26 cellular contexts compared by ENCODE assay signal in the genomic region with DNA sequence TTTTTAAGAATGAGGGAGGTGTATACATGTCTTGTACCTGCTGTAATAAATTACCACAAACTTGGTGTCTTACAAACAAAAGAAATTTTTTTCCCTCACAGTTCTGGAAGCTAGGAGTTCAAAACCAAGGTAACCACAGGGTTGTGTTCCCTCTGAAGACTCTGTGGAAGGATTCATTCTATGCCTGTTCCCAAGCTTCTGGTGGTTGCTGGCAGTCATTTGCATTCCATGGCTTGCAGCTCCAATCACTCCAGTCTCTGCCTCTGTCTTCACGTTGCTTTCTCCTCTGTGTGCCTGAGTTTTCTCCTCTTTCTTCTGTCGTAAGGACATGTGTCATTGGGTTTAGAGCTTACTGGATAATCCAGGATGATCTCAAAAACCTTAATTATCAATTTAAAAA. TPM values are rescaled to one million over a fixed set of nuclear protein-coding genes. Genes with fewer than 3 reads are reported as not detected.
DNase-seq lines count a peak whose midpoint lies in the region; ATAC-seq and TF ChIP-seq lines count a peak whose summit lies in the region.
"Had no signal": no experiment of that assay in that cellular context is flagged by ENCODE, and none has a peak within 500 bp of the region (broad histone marks: within the 10 kb centered on the region; RNA-seq: fewer than 3 reads in every experiment).

No MANE protein-coding gene starts in this region.

- no peaks in the 10 kb centered on the region for H3K9me3 ChIP-seq in CD8-positive, alpha-beta T cell (ENCODE audit: low read length)
- H3K9me3 ChIP-seq: HAP-1 had no signal

- no peak for TF ChIP-seq CTCF in AG10803 (conservative IDR thresholded peaks at IDR 0.05; ENCODE audit: low read length)
- no peak for TF ChIP-seq CTCF in CD8-positive, alpha-beta T cell (IDR thresholded peaks at IDR 0.05)

- peaks cover 8% of the 10 kb centered on the region for H3K27me3 Mint-ChIP-seq in CD8-positive, alpha-beta T cell (ENCODE audit: low read depth)

- ATAC-seq in GM18870 (IDR thresholded peaks at IDR 0.05; ENCODE audit: unreplicated experiment), result no peak
- no peak for ATAC-seq in CD8-positive, alpha-beta T cell
- no peak for ATAC-seq in HG03469 (IDR thresholded peaks at IDR 0.05; ENCODE audit: unreplicated experiment)
- ATAC-seq: HepG2, K562 had no signal

- no peak overlapping the region for H3K4me3 Mint-ChIP-seq in CD8-positive, alpha-beta T cell

- H3K9me3 Mint-ChIP-seq in CD8-positive, alpha-beta T cell, result no peaks in the 10 kb centered on the region

- DNase-seq in AG10803 (ENCODE audit: low read depth), result peak; percentile 25
- peak; percentile 25 for DNase-seq in H7
- DNase-seq in amniotic epithelial cell (ENCODE audit: low read depth), result peak; percentile 36
- peak; percentile 44 for DNase-seq in medulla oblongata (ENCODE audit: extremely low spot score)
- DNase-seq in NCI-H2081 treated with DMSO at 0.1 percent for 48 hours (lab: John Stamatoyannopoulos, UW), result no peak
- no peak for DNase-seq in CD8-positive, alpha-beta T cell
- DNase-seq: 8988T, DMS53, GF-D8, MM.1S, NCI-H1048, NCI-H1417 treated with DMSO at 0.1 percent for 48 hours, NCI-H187 treated with DMSO at 0.1 percent for 48 hours, NCI-H226, NCI-H510A treated with DMSO at 0.1 percent for 48 hours, NCI-H774, RPMI8226, SHP77 treated with DMSO at 0.1 percent for 48 hours had no signal

- H3K36me3 ChIP-seq in H7 (replicated peaks; ENCODE audit: control insufficient read depth, insufficient read depth, low read length), result no peaks in the 10 kb centered on the region
- H3K36me3 ChIP-seq in CD8-positive, alpha-beta T cell (ENCODE audit: insufficient read depth, low read length), result no peaks in the 10 kb centered on the region
- H3K36me3 ChIP-seq: HAP-1 had no signal

- H3K36me3 Mint-ChIP-seq in CD8-positive, alpha-beta T cell, result no peaks in the 10 kb centered on the region

- no peak overlapping the region for H3K4me3 ChIP-seq in AG10803 (ENCODE audit: low read length)
- H3K4me3 ChIP-seq in H7 (ENCODE audit: insufficient read depth, low read depth, low read length), result no peak overlapping the region
- no peak overlapping the region for H3K4me3 ChIP-seq in CD8-positive, alpha-beta T cell (ENCODE audit: low read depth, low read length)
- H3K4me3 ChIP-seq: HAP-1, K562, SK-N-MC had no signal

- H3K27ac ChIP-seq in CD8-positive, alpha-beta T cell (ENCODE audit: low read depth, low read length), result no peak overlapping the region
- H3K27ac ChIP-seq: C4-2B, HL-60, SK-N-MC had no signal

- POLR2A ChIA-PET in CD8-positive, alpha-beta T cell (lab: Charles Lee), result no interaction called here

- CTCF ChIA-PET in CD8-positive, alpha-beta T cell (lab: Charles Lee), result no interaction called here

- H3K27me3 ChIP-seq in H7 (ENCODE audit: control insufficient read depth, insufficient read depth, low read length), result peaks cover 1% of the 10 kb centered on the region; the same call in 1 of the 2 replicates
- no peaks in the 10 kb centered on the region for H3K27me3 ChIP-seq in CD8-positive, alpha-beta T cell (ENCODE audit: insufficient read depth, low read length)

- intact Hi-C loops in CD8-positive, alpha-beta T cell (cut with DNase I, micrococcal nuclease), result no loop called here

- no peaks in the 10 kb centered on the region for H3K4me1 ChIP-seq in CD8-positive, alpha-beta T cell (ENCODE audit: insufficient read depth, low read length)
- H3K4me1 ChIP-seq: HAP-1 had no signal

- H3K27ac Mint-ChIP-seq in CD8-positive, alpha-beta T cell, result no peak overlapping the region

- no peaks in the 10 kb centered on the region for H3K4me1 Mint-ChIP-seq in CD8-positive, alpha-beta T cell (ENCODE audit: low read depth)

RNA-seq across cellular contexts. Expression of a gene that starts 15.4 kb away (rescaled TPM):
- total RNA-seq in H7 (2014; rRNA removed; shearing (Covaris generic)), result 3.4 and 4.3 TPM in 2 replicates
- total RNA-seq in CD8-positive, alpha-beta T cell, result 10 to 100 TPM; 12.1 to 12.3 TPM

Comparison
In these comparisons a context has a peak if more than half of its experiments do, and no peak if none do; other contexts are left out.
1. DNase-seq: peak in AG10803 (single experiment), H7 (single experiment), amniotic epithelial cell (single experiment) and medulla oblongata (single experiment); none in NCI-H2081 treated with DMSO at 0.1 percent for 48 hours (single experiment) and CD8-positive, alpha-beta T cell (0 of 7).